In the genomic region with DNA sequence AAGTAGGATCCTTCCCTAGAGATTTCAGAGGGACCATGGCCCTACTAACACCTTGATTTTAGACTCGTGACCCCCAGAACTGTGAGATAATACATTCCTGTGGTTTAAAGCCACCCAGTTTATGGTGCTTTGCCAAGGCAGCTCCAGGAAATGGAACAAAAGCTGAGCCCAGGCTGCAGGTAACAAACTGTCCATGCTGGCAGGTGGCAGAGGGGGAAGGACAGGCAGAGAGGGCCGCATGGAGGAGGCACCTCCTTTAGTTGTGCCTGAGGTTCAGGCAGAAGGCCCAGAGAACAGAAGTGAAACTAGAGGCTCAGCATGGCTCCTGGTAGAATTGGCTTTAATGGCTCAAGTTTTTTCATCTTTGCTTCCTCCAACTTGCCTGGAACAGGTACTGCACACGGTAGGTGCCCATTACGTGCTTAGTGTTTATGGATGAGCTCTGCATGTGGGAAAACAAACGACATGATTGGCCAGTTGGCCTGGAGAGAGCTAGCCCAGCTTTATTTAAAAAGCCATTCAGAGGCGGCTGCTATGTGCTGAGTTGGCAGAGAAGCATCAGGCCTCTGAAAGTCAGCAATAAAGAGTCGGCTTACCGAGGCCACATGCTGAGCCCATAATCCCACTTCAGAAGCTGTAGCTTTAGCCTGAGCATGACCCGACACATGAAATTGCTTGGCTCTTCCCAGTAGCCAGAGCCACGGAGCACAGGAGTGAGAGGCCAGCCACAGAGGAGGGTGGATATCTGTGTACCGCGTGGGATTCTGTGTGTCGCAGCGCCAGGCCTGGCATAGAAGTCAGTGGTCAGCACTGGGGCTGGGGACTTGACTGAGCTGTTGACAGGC, we compare ENCODE assay signal across 10 cellular contexts. TPM values are rescaled to one million over a fixed set of nuclear protein-coding genes. Genes with fewer than 3 reads are reported as not detected.
DNase-seq lines count a peak whose midpoint lies in the region; ATAC-seq, FAIRE-seq and TF ChIP-seq lines count a peak whose summit lies in the region.
"Had no signal": no experiment of that assay in that cellular context is flagged by ENCODE, and none has a peak within 500 bp of the region (broad histone marks: within the 10 kb centered on the region; RNA-seq: fewer than 3 reads in every experiment).

No MANE protein-coding gene starts in this region.

- no peak overlapping the region for H4K5ac ChIP-seq in mesendoderm (ENCODE audit: low read length)

- BruUV-seq in K562 (replicated peaks; lab: Mats Ljungman, UMichigan): no TSS peak

- H3K27me3 ChIP-seq in K562 (ENCODE audit: control insufficient read depth in 2 of 2, insufficient read depth in 2 of 2, low read length in 2 of 2) (no peaks in the 10 kb centered on the region), mesendoderm (ENCODE audit: insufficient read depth, low read length, poor library complexity) (no peaks in the 10 kb centered on the region)

- H3K27ac Mint-ChIP-seq in immature natural killer cell: no peak overlapping the region

- H3K4me2 ChIP-seq in A549 (no peak overlapping the region), K562 (ENCODE audit: insufficient read depth, low read length) (no peak overlapping the region), mesendoderm (ENCODE audit: low read length) (no peak overlapping the region)

- H3K4me3 ChIP-seq in A549 (no peak overlapping the region), K562 (no peak overlapping the region), mesendoderm (ENCODE audit: low read length) (no peak overlapping the region)

- ATAC-seq in A549: no peak
- no peak for ATAC-seq in K562
- ATAC-seq in HG03025 (IDR thresholded peaks at IDR 0.05; ENCODE audit: low FRiP score, unreplicated experiment): no peak

- no peak overlapping the region for H2BK120ac ChIP-seq in mesendoderm (ENCODE audit: low read depth, low read length)

- no peak overlapping the region for H2BK15ac ChIP-seq in mesendoderm (replicated peaks; ENCODE audit: low read depth)

- no peaks in the 10 kb centered on the region for H4K20me1 ChIP-seq in K562 (replicated peaks; ENCODE audit: control insufficient read depth, insufficient read depth, low read length)

- DNase-seq in A549 (ENCODE audit: low read depth in 1 of 2, low spot score in 1 of 2): no peak
- DNase-seq in NCI-H1092 treated with DMSO at 0.1 percent for 48 hours (lab: John Stamatoyannopoulos, UW): peak; percentile 64
- no peak for DNase-seq in K562 (ENCODE audit: extremely low read depth in 1 of 4, low spot score in 3 of 4)
- peak; percentile 77 for DNase-seq in mesendoderm
- no peak for DNase-seq in immature natural killer cell
- no peak for DNase-seq in activated CD4-positive, alpha-beta T cell treated with anti-CD3 and anti-CD28 coated beads for 1 hour
- DNase-seq in stimulated activated CD4-positive, alpha-beta T cell treated with anti-CD3 and anti-CD28 coated beads, Interleukin-15, amount 100 ng/mL, for 24 hours: no peak
- DNase-seq: CD4-positive, CD25-positive, alpha-beta regulatory T cell had no signal

- no peak overlapping the region for H2AK5ac ChIP-seq in mesendoderm (ENCODE audit: low read length)

- H3K9ac ChIP-seq in K562 (ENCODE audit: insufficient read depth in 1 of 2, low read depth in 2 of 2, low read length in 2 of 2) (peak overlapping the region in 1 of 2 experiments; percentile 73; a peak in 2 of 4 replicates), mesendoderm (ENCODE audit: low read length) (no peak overlapping the region)

- H3K27ac ChIP-seq in A549: peak overlapping the region in 1 of 2 experiments; percentile 35; a peak in 3 of 6 replicates
- H3K27ac ChIP-seq in K562 (ENCODE audit: extremely low read depth, low read depth, low read length): no peak overlapping the region
- H3K27ac ChIP-seq in mesendoderm (ENCODE audit: low read depth, low read length): no peak overlapping the region

- H3K23ac ChIP-seq in mesendoderm (ENCODE audit: low read length): no peak overlapping the region

- CTCF ChIA-PET in A549 (lab: Yijun Ruan, JAX): interaction anchor here (0.8 to 7.0 kb wide), 13 partner anchors 13 to 204 kb away, joined by 3 to 112 read pairs (median 4); a partner anchor contains a TSS
- CTCF ChIA-PET in K562 (lab: Yijun Ruan, JAX; ENCODE audit: low intra/inter-chr PET ratio): interaction anchor here (0.5 kb wide), 1 partner anchor 12 kb away, joined by 3 read pairs; no protein-coding TSS in a partner anchor

- peaks cover 14 to 16% of the 10 kb centered on the region in 2 donors for H3K4me1 Mint-ChIP-seq in immature natural killer cell
- H3K4me1 Mint-ChIP-seq: CD4-positive, CD25-positive, alpha-beta regulatory T cell had no signal

- TF ChIP-seq CTCF in A549 (IDR thresholded peaks at IDR 0.05) (no peak), K562 (IDR thresholded peaks at IDR 0.05 in 2 of 3, conservative IDR thresholded peaks at IDR 0.05 in 1 of 3; ENCODE audit: insufficient read depth in 2 of 3, low read depth in 1 of 3, low read length in 3 of 3) (no peak)

- TF ChIP-seq POLR2A in A549 (IDR thresholded peaks at IDR 0.05; ENCODE audit: low read length) (no peak), K562 (conservative IDR thresholded peaks at IDR 0.05) (no peak)

- no peak overlapping the region for H3K56ac ChIP-seq in mesendoderm (ENCODE audit: low read length)

- H3K27me3 Mint-ChIP-seq in immature natural killer cell (ENCODE audit: low read depth in 3 of 3): no peaks in the 10 kb centered on the region
- H3K27me3 Mint-ChIP-seq: CD4-positive, CD25-positive, alpha-beta regulatory T cell had no signal

- H3K36me3 ChIP-seq in K562 (ENCODE audit: control insufficient read depth, insufficient read depth, low read length): no peaks in the 10 kb centered on the region
- H3K36me3 ChIP-seq in mesendoderm (ENCODE audit: control insufficient read depth, insufficient read depth, low read length): no peaks in the 10 kb centered on the region

- no peak overlapping the region for H2BK5ac ChIP-seq in mesendoderm (ENCODE audit: low read length)

- H3K36me3 Mint-ChIP-seq in immature natural killer cell: peaks cover 0 to 7% (median 4%) of the 10 kb centered on the region in 3 donors

- H3K9me3 ChIP-seq in A549: no peaks in the 10 kb centered on the region
- no peaks in the 10 kb centered on the region for H3K9me3 ChIP-seq in K562 (replicated peaks; ENCODE audit: control insufficient read depth, insufficient read depth, low read depth, low read length)

- H3K9me3 Mint-ChIP-seq in immature natural killer cell: peaks cover 0 to 2% (median 0%) of the 10 kb centered on the region in 6 donors
- H3K9me3 Mint-ChIP-seq: CD4-positive, CD25-positive, alpha-beta regulatory T cell had no signal

- in situ Hi-C loops in K562 (cut with MboI): no loop called here

- TF ChIP-seq EP300 in A549 (IDR thresholded peaks at IDR 0.05): no peak
- no peak for TF ChIP-seq EP300 in K562 (IDR thresholded peaks at IDR 0.05; ENCODE audit: low read length)

- no peak overlapping the region for H3K4ac ChIP-seq in mesendoderm (ENCODE audit: low read depth, low read length)

- H3K9me1 ChIP-seq in K562 (ENCODE audit: control insufficient read depth, insufficient read depth, low read length): no peaks in the 10 kb centered on the region

- H3K79me1 ChIP-seq in mesendoderm (ENCODE audit: low read length): no peaks in the 10 kb centered on the region

- peak overlapping the region; percentile 28 for H2AFZ ChIP-seq in K562 (ENCODE audit: low read depth, low read length)

- intact Hi-C loops in K562 (cut with micrococcal nuclease): no loop called here

- POLR2A ChIA-PET in A549 (lab: Yijun Ruan, JAX) (interaction anchor here (10.2 kb wide), 1 partner anchor 166 kb away, joined by 137 read pairs; a partner anchor contains a TSS), K562 (lab: Yijun Ruan, JAX) (interaction anchor here (1.1 kb wide), 3 partner anchors 18 to 205 kb away, joined by 3 to 4 read pairs (median 3); no protein-coding TSS in a partner anchor)

- peak overlapping the region; percentile 6 for H3K18ac ChIP-seq in mesendoderm (ENCODE audit: low read length)

- no peak overlapping the region for H4K8ac ChIP-seq in mesendoderm (ENCODE audit: low read depth, low read length)

- TF ChIP-seq RAD21 in A549 (conservative IDR thresholded peaks at IDR 0.05 in 1 of 2, IDR thresholded peaks at IDR 0.05 in 1 of 2): no peak
- no peak for TF ChIP-seq RAD21 in K562 (CRISPR knock-in tag; conservative IDR thresholded peaks at IDR 0.05 in 1 of 2, IDR thresholded peaks at IDR 0.05 in 1 of 2)

- 77% methylated on average over 14 of the region's 14 CpGs for WGBS in A549 (ENCODE audit: missing lambda C conversion rate)
- WGBS in K562 (ENCODE audit: insufficient coverage, low coverage, missing lambda C conversion rate): 50% methylated on average over 14 of the region's 14 CpGs
- no CpG with 5 or more reads among the region's 14 CpGs for WGBS in mesendoderm (ENCODE audit: extremely low coverage, insufficient coverage, low lambda C conversion rate)

- no peak overlapping the region for H3K4me3 Mint-ChIP-seq in immature natural killer cell
- H3K4me3 Mint-ChIP-seq: CD4-positive, CD25-positive, alpha-beta regulatory T cell had no signal

- no peaks in the 10 kb centered on the region for H3K79me2 ChIP-seq in K562 (ENCODE audit: control insufficient read depth, insufficient read depth, low read length)
- no peaks in the 10 kb centered on the region for H3K79me2 ChIP-seq in mesendoderm (ENCODE audit: control insufficient read depth, insufficient read depth, low read length)

- FAIRE-seq in A549 (lab: Jason Lieb, UNC) (no peak), K562 (lab: Jason Lieb, UNC) (no peak)
- FAIRE-seq: colon had no signal

- H3K4me1 ChIP-seq in A549 (peaks cover 26% of the 10 kb centered on the region), K562 (replicated peaks in 1 of 2; ENCODE audit: control insufficient read depth in 2 of 2, insufficient read depth in 2 of 2, low read length in 2 of 2) (peaks cover 30 to 40% of the 10 kb centered on the region in 2 experiments), mesendoderm (ENCODE audit: control insufficient read depth, low read depth, low read length) (peaks cover 2% of the 10 kb centered on the region)

RNA-seq across cellular contexts. Expression of a gene that starts 36.5 kb away (rescaled TPM):
- polyA plus RNA-seq in A549 (2011; rRNA removed): 12.4 and 13.8 TPM in 2 replicates
- 19.3 and 23.8 TPM in 2 replicates for polyA plus RNA-seq in A549 (2012; cell fraction: cytosol; rRNA removed)
- polyA plus RNA-seq in A549 (2012; cell fraction: nucleus; rRNA removed): 35.4 and 36.6 TPM in 2 replicates
- polyA plus RNA-seq in A549 (2017; fragmentation: RNase III; extraction: RNeasy Plus Mini Kit Qiagen cat#74134 plus additional on column Dnase treatment): 17.7 to 23.5 TPM (median 20.5 TPM) in 3 replicates
- polyA minus RNA-seq in A549 (2011; rRNA and poly(A)+ RNA removed): 17.5 and 21.2 TPM in 2 replicates
- 4.8 and 13.7 TPM in 2 replicates for total RNA-seq in K562 (2011; cell fraction: chromatin; rRNA removed; ENCODE audit: low replicate concordance)
- 6.7 and 9.2 TPM in 2 replicates for total RNA-seq in K562 (2011; cell fraction: nucleolus; rRNA removed)
- total RNA-seq in K562 (2011; cell fraction: nucleoplasm; rRNA removed): 8.7 and 9.6 TPM in 2 replicates
- 6.5 and 6.7 TPM in 2 replicates for total RNA-seq in K562 (2014; rRNA removed)
- 2.0 and 3.5 TPM in 2 replicates for total RNA-seq in K562 (2014; rRNA removed; fragmentation: Illumina TruSeq; extraction: Trizol)
- total RNA-seq in K562 (2015; rRNA removed; fragmentation: Illumina TruSeq; extraction: Trizol): 7.6 and 8.3 TPM in 2 replicates
- 7.4 and 7.5 TPM in 2 replicates for total RNA-seq in K562 (2021)
- 3.0 and 6.5 TPM in 2 replicates for polyA plus RNA-seq in K562 (2011; rRNA removed)
- 3.3 and 4.1 TPM in 2 replicates for polyA plus RNA-seq in K562 (2011; cell fraction: cytosol; rRNA removed)
- 8.2 and 10.8 TPM in 2 replicates for polyA plus RNA-seq in K562 (2011; cell fraction: nucleus; rRNA removed)
- polyA plus RNA-seq in K562 (2012): 7.9 and 28.0 TPM in 2 replicates
- polyA plus RNA-seq in K562 (2014; fragmentation: Illumina TruSeq; extraction: Trizol): 5.9 and 6.9 TPM in 2 replicates
- under 1 TPM; 0.41 to 0.63 TPM for polyA plus RNA-seq in K562 (2014; fragmentation: Nextera tagmentation; extraction: Ambion mirVana)
- 5.9 and 6.2 TPM in 2 replicates for polyA plus RNA-seq in K562 (2014; rRNA removed)
- polyA minus RNA-seq in K562 (2011; rRNA and poly(A)+ RNA removed): 2.3 and 5.2 TPM in 2 replicates
- 2.2 and 6.9 TPM in 2 replicates for polyA minus RNA-seq in K562 (2011; cell fraction: cytosol; rRNA and poly(A)+ RNA removed)
- 9.1 and 9.4 TPM in 2 replicates for polyA minus RNA-seq in K562 (2011; cell fraction: nucleus; rRNA and poly(A)+ RNA removed)
- polyA plus RNA-seq in mesendoderm (2013, experiment 1 of 2): 4.5 TPM
- 5.0 TPM for polyA plus RNA-seq in mesendoderm (2013, experiment 2 of 2)
- 10 to 100 TPM; 19.2 to 31.1 (median 25.3) TPM for polyA plus RNA-seq in immature natural killer cell

RNA-seq across cellular contexts. Expression of a gene that starts 52.5 kb away (rescaled TPM):
- polyA plus RNA-seq in A549 (2011; rRNA removed) (0.05 and 0.09 TPM in 2 replicates), A549 (2017; fragmentation: RNase III; extraction: RNeasy Plus Mini Kit Qiagen cat#74134 plus additional on column Dnase treatment) (0.03 TPM in 3 replicates), K562 (2011; rRNA removed) (0.01 TPM in 1 of 2 replicates, not detected in the other), K562 (2014; fragmentation: Illumina TruSeq; extraction: Trizol) (not detected in 2 replicates), K562 (2014; fragmentation: Nextera tagmentation; extraction: Ambion mirVana) (under 1 TPM; 0.01 TPM), K562 (2014; rRNA removed) (0.01 TPM in 1 of 2 replicates, not detected in the other), immature natural killer cell (not detected)
- 0.01 and 0.04 TPM in 2 replicates for polyA plus RNA-seq in A549 (2012; cell fraction: cytosol; rRNA removed)
- 0.02 and 0.07 TPM in 2 replicates for polyA plus RNA-seq in A549 (2012; cell fraction: nucleus; rRNA removed)
- polyA minus RNA-seq in A549 (2011; rRNA and poly(A)+ RNA removed): 0.17 and 0.19 TPM in 2 replicates
- total RNA-seq in K562 (2011; cell fraction: chromatin; rRNA removed; ENCODE audit: low replicate concordance): not detected in 2 replicates
- total RNA-seq in K562 (2011; cell fraction: nucleolus; rRNA removed): not detected in 2 replicates
- total RNA-seq in K562 (2011; cell fraction: nucleoplasm; rRNA removed): not detected in 2 replicates
- total RNA-seq in K562 (2014; rRNA removed) (not detected in 2 replicates), K562 (2014; rRNA removed; fragmentation: Illumina TruSeq; extraction: Trizol) (not detected in 2 replicates), K562 (2015; rRNA removed; fragmentation: Illumina TruSeq; extraction: Trizol) (not detected in 2 replicates), K562 (2021) (not detected in 2 replicates)
- 0.01 TPM in 1 of 2 replicates, not detected in the other for polyA plus RNA-seq in K562 (2011; cell fraction: cytosol; rRNA removed)
- polyA plus RNA-seq in K562 (2011; cell fraction: nucleus; rRNA removed): 0.06 TPM in 1 of 2 replicates, not detected in the other
- polyA plus RNA-seq in K562 (2012): 0.04 and 0.11 TPM in 2 replicates
- under 0.01 and 0.03 TPM in 2 replicates for polyA minus RNA-seq in K562 (2011; rRNA and poly(A)+ RNA removed)
- 0.09 TPM in 1 of 2 replicates, not detected in the other for polyA minus RNA-seq in K562 (2011; cell fraction: cytosol; rRNA and poly(A)+ RNA removed)
- polyA minus RNA-seq in K562 (2011; cell fraction: nucleus; rRNA and poly(A)+ RNA removed): under 0.01 TPM in 1 of 2 replicates, not detected in the other
- polyA plus RNA-seq in mesendoderm (2013, experiment 1 of 2): 0.03 TPM
- polyA plus RNA-seq in mesendoderm (2013, experiment 2 of 2): 0.01 TPM

Comparison
In these comparisons a context has a peak if more than half of its experiments do, and no peak if none do; other contexts are left out.
1. DNase-seq: peak in NCI-H1092 treated with DMSO at 0.1 percent for 48 hours (single experiment) and mesendoderm (single experiment); none in A549 (0 of 2), K562 (0 of 4), immature natural killer cell (0 of 3), activated CD4-positive, alpha-beta T cell treated with anti-CD3 and anti-CD28 coated beads for 1 hour (single experiment) and stimulated activated CD4-positive, alpha-beta T cell treated with anti-CD3 and anti-CD28 coated beads, Interleukin-15, amount 100 ng/mL, for 24 hours (single experiment).